10 cellular contexts compared by ENCODE assay signal in genomic region chr11:119341222-119342022, GRCh38. TPM values are rescaled to one million over a fixed set of nuclear protein-coding genes. Genes with fewer than 3 reads are reported as not detected.
DNase-seq lines count a peak whose midpoint lies in the region; ATAC-seq, FAIRE-seq and TF ChIP-seq lines count a peak whose summit lies in the region.
"Had no signal": no experiment of that assay in that cellular context is flagged by ENCODE, and none has a peak within 500 bp of the region (broad histone marks: within the 10 kb centered on the region; RNA-seq: fewer than 3 reads in every experiment).

No MANE protein-coding gene starts in this region.

- H3K9ac ChIP-seq in H9 (ENCODE audit: extremely low read depth, insufficient read length, low read length) (no peak overlapping the region), endothelial cell of umbilical vein (replicated peaks; ENCODE audit: extremely low read depth, insufficient read depth, low read length) (peak overlapping the region; percentile 75)

- peaks cover 33 to 47% of the 10 kb centered on the region in 2 experiments for H3K4me1 Mint-ChIP-seq in H9
- H3K4me1 Mint-ChIP-seq in activated T-cell treated with anti-CD3 and anti-CD28 coated beads, Interleukin-2, amount 50 U/mL, for 24 hours (ENCODE audit: low read depth), result peaks cover 27% of the 10 kb centered on the region

- H3K27ac Mint-ChIP-seq in H9, result no peak overlapping the region
- no peak overlapping the region for H3K27ac Mint-ChIP-seq in activated T-cell treated with anti-CD3 and anti-CD28 coated beads, Interleukin-2, amount 50 U/mL, for 24 hours
- H3K27ac Mint-ChIP-seq: stimulated activated naive CD8-positive, alpha-beta T cell treated with anti-CD3 and anti-CD28 coated beads, Interleukin-15, Interleukin-2, amounts not matched to agents 100 ng/mL and 50 ng/mL, for 24 hours had no signal

- H3K9me1 ChIP-seq in endothelial cell of umbilical vein (replicated peaks; ENCODE audit: control insufficient read depth, extremely low read depth, insufficient read depth, low read length), result no peaks in the 10 kb centered on the region

- no peaks in the 10 kb centered on the region for H3K36me3 ChIP-seq in endothelial cell of umbilical vein (ENCODE audit: control insufficient read depth in 2 of 2, extremely low read depth in 1 of 2, insufficient read depth in 2 of 2, low read length in 2 of 2)
- H3K36me3 ChIP-seq in HAP-1 (replicated peaks), result peaks cover 9% of the 10 kb centered on the region

- no peak overlapping the region for H3K27ac ChIP-seq in H9 (ENCODE audit: insufficient read length, low read depth, low read length)
- peak overlapping the region; percentile 67 for H3K27ac ChIP-seq in endothelial cell of umbilical vein (ENCODE audit: insufficient read depth, low read depth, low read length)

- in situ Hi-C loops in HAP-1 (cut with MboI; ENCODE audit: low sequenced_read_pairs), result no loop called here

- H3K4me1 ChIP-seq in H9 (ENCODE audit: insufficient read depth, low read length), result no peaks in the 10 kb centered on the region; the same call in 1 of the 2 replicates
- peaks cover 30% of the 10 kb centered on the region for H3K4me1 ChIP-seq in endothelial cell of umbilical vein (ENCODE audit: control insufficient read depth, extremely low read depth, insufficient read depth, low read length)
- H3K4me1 ChIP-seq in HAP-1, result peaks cover 11% of the 10 kb centered on the region

- no peak overlapping the region for H2BK120ac ChIP-seq in H9 (ENCODE audit: low read depth, low read length, poor library complexity, severe bottlenecking)

- H4K91ac ChIP-seq in H9 (ENCODE audit: insufficient read length, low read depth, low read length), result no peak overlapping the region

- no TSS peak for BruUV-seq in endothelial cell of umbilical vein (replicated peaks; lab: Mats Ljungman, UMichigan)

- no peak for ATAC-seq in GM19395 (IDR thresholded peaks at IDR 0.05; ENCODE audit: unreplicated experiment)

- H3K9me3 ChIP-seq in H9 (ENCODE audit: control insufficient read depth, low read depth, low read length) (no peaks in the 10 kb centered on the region), endothelial cell of umbilical vein (replicated peaks; ENCODE audit: control insufficient read depth, insufficient read depth, low read length) (no peaks in the 10 kb centered on the region), HAP-1 (no peaks in the 10 kb centered on the region)

- H4K5ac ChIP-seq in H9 (ENCODE audit: insufficient read length, low read depth, low read length), result no peak overlapping the region

- no peak overlapping the region for H2AFZ ChIP-seq in H9 (ENCODE audit: low read length)
- H2AFZ ChIP-seq in endothelial cell of umbilical vein (ENCODE audit: low read depth, low read length), result peak overlapping the region; percentile 14

- H2AK5ac ChIP-seq in H9 (ENCODE audit: insufficient read length, low read length), result no peak overlapping the region

- no peak overlapping the region for H3T11ph ChIP-seq in H9 (ENCODE audit: low read length)

- H2BK15ac ChIP-seq in H9 (ENCODE audit: low read depth, low read length), result no peak overlapping the region

- dilution Hi-C loops in endothelial cell of umbilical vein (cut with MboI; ENCODE audit: extremely low pct_ligation_motif_present, low sequenced_read_pairs), result no loop called here

- intact Hi-C loops in endothelial cell of umbilical vein (cut with micrococcal nuclease) (no loop called here), posterior vena cava (cut with DNase I) (loop anchor here in 1 of 2 donors (10.0 kb wide), 1 partner anchor 133 kb away; no protein-coding TSS in a partner anchor)

- H3K27me3 ChIP-seq in H9 (ENCODE audit: insufficient read depth, low read length) (peaks cover 16% of the 10 kb centered on the region), endothelial cell of umbilical vein (ENCODE audit: control insufficient read depth in 2 of 2, insufficient read depth in 2 of 2, low read length in 2 of 2) (no peaks in the 10 kb centered on the region), HAP-1 (ENCODE audit: low read depth) (no peaks in the 10 kb centered on the region)

- no peak overlapping the region for H4K8ac ChIP-seq in H9 (replicated peaks; ENCODE audit: insufficient read length, low read depth, low read length)

- TF ChIP-seq CTCF in H9 (conservative IDR thresholded peaks at IDR 0.05) (no peak), endothelial cell of umbilical vein (IDR thresholded peaks at IDR 0.05; ENCODE audit: extremely low read depth in 1 of 2, insufficient read depth in 1 of 2, low read depth in 1 of 2, low read length in 2 of 2) (no peak)

- CTCF ChIA-PET in endothelial cell of umbilical vein (lab: Charles Lee), result interaction anchor here (0.6 to 6.3 kb wide), 14 partner anchors 9 to 767 kb away, joined by 3 to 301 read pairs (median 12); partner anchors contain the start of genes ABCG4, CBL, MCAM and USP2

- H3K14ac ChIP-seq in H9 (ENCODE audit: insufficient read depth, low read length), result no peak overlapping the region

- no peak overlapping the region for H3K18ac ChIP-seq in H9 (ENCODE audit: insufficient read length, low read depth, low read length)

- no peak for FAIRE-seq in endothelial cell of umbilical vein (lab: Jason Lieb, UNC)

- H3K23me2 ChIP-seq in H9 (ENCODE audit: insufficient read length, low read depth, low read length, poor library complexity, severe bottlenecking), result peaks cover 19% of the 10 kb centered on the region

- no peak for TF ChIP-seq POLR2A in endothelial cell of umbilical vein (IDR thresholded peaks at IDR 0.05; ENCODE audit: low read depth, low read length)

- no peak overlapping the region for H2BK20ac ChIP-seq in H9 (ENCODE audit: low read depth, low read length, poor library complexity, severe bottlenecking)

- peaks cover 71% of the 10 kb centered on the region for H3K27me3 Mint-ChIP-seq in H9 (ENCODE audit: low read depth)
- peaks cover 57% of the 10 kb centered on the region for H3K27me3 Mint-ChIP-seq in activated T-cell treated with anti-CD3 and anti-CD28 coated beads, Interleukin-2, amount 50 U/mL, for 24 hours

- DNase-seq in H9 (peak; percentile 72), endothelial cell of umbilical vein (ENCODE audit: low read depth, low spot score) (no peak), posterior vena cava (ENCODE audit: low spot score) (peak; percentile 79), HAP-1 (ENCODE audit: low spot score in 2 of 2) (no peak)
- no peak for DNase-seq in activated T-cell treated with anti-CD3 and anti-CD28 coated beads, Interleukin-2, amount 50 U/mL, for 24 hours
- DNase-seq: NCI-H1417, occipital lobe, SW 1271 had no signal

- H3K79me1 ChIP-seq in H9 (ENCODE audit: insufficient read depth, low read depth, low read length, poor library complexity, severe bottlenecking), result no peaks in the 10 kb centered on the region

- H3K4me3 ChIP-seq in endothelial cell of umbilical vein (replicated peaks in 1 of 3; ENCODE audit: insufficient read depth in 1 of 3, low read depth in 1 of 3, low read length in 3 of 3) (peak overlapping the region in 1 of 3 experiments; percentile 1), HAP-1 (no peak overlapping the region)

- H3K4ac ChIP-seq in H9 (ENCODE audit: low read depth, low read length), result no peak overlapping the region

- POLR2A ChIA-PET in endothelial cell of umbilical vein (lab: Charles Lee), result interaction anchor here (0.7 to 1.6 kb wide), 5 partner anchors 14 to 294 kb away, joined by 4 to 12 read pairs (median 8); no protein-coding TSS in a partner anchor

- H3K36me3 Mint-ChIP-seq in H9 (ENCODE audit: insufficient read depth in 1 of 3, low read depth in 3 of 3), result peaks cover 3 to 10% (median 8%) of the 10 kb centered on the region in 3 experiments; a peak in 6 of 7 replicates
- H3K36me3 Mint-ChIP-seq in activated T-cell treated with anti-CD3 and anti-CD28 coated beads, Interleukin-2, amount 50 U/mL, for 24 hours (ENCODE audit: low read depth), result peaks cover 14% of the 10 kb centered on the region

- H3K4me3 Mint-ChIP-seq in H9, result peak overlapping the region; percentile 52 to 71
- no peak overlapping the region for H3K4me3 Mint-ChIP-seq in activated T-cell treated with anti-CD3 and anti-CD28 coated beads, Interleukin-2, amount 50 U/mL, for 24 hours
- H3K4me3 Mint-ChIP-seq: stimulated activated naive CD8-positive, alpha-beta T cell treated with anti-CD3 and anti-CD28 coated beads, Interleukin-15, Interleukin-2, amounts not matched to agents 100 ng/mL and 50 ng/mL, for 24 hours had no signal

- no peak overlapping the region for H3K23ac ChIP-seq in H9 (ENCODE audit: insufficient read length, low read depth, low read length)

- no peak overlapping the region for H3K56ac ChIP-seq in H9 (ENCODE audit: insufficient read length, low read depth, low read length)

- no CpG with 5 or more reads among the region's 16 CpGs for WGBS in H9 (ENCODE audit: extremely low coverage, insufficient read length, low lambda C conversion rate)

- H3K79me2 ChIP-seq in H9 (ENCODE audit: insufficient read depth, low read length), result no peaks in the 10 kb centered on the region
- H3K79me2 ChIP-seq in endothelial cell of umbilical vein (ENCODE audit: control insufficient read depth, insufficient read depth, low read length), result peaks cover 7% of the 10 kb centered on the region

- H2BK12ac ChIP-seq in H9 (ENCODE audit: insufficient read length, low read depth, low read length), result no peak overlapping the region

- H3K4me2 ChIP-seq in H9 (ENCODE audit: insufficient read depth, insufficient read length, low read length) (peak overlapping the region; percentile 56), endothelial cell of umbilical vein (ENCODE audit: insufficient read depth, low read length) (peak overlapping the region; percentile 12)

- no peaks in the 10 kb centered on the region for H4K20me1 ChIP-seq in H9 (ENCODE audit: control insufficient read depth, insufficient read depth, insufficient read length)
- no peaks in the 10 kb centered on the region for H4K20me1 ChIP-seq in endothelial cell of umbilical vein (replicated peaks; ENCODE audit: control insufficient read depth, extremely low read depth, insufficient read depth, low read length)

- H2BK5ac ChIP-seq in H9 (ENCODE audit: insufficient read length, low read length), result no peak overlapping the region

- H3K9me3 Mint-ChIP-seq in H9, result no peaks in the 10 kb centered on the region; a peak in 1 of 5 replicates
- H3K9me3 Mint-ChIP-seq in activated T-cell treated with anti-CD3 and anti-CD28 coated beads, Interleukin-2, amount 50 U/mL, for 24 hours, result no peaks in the 10 kb centered on the region
- H3K9me3 Mint-ChIP-seq: stimulated activated naive CD8-positive, alpha-beta T cell treated with anti-CD3 and anti-CD28 coated beads, Interleukin-15, Interleukin-2, amounts not matched to agents 100 ng/mL and 50 ng/mL, for 24 hours had no signal

RNA-seq across cellular contexts. Expression of gene C1QTNF5, which starts 0.7 kb away (rescaled TPM):
- total RNA-seq in H9 (2021), result 0.33 and 0.59 TPM in 2 replicates
- 126 and 130 TPM in 2 replicates for total RNA-seq in endothelial cell of umbilical vein
- 201 and 228 TPM in 2 replicates for polyA plus RNA-seq in endothelial cell of umbilical vein
- polyA plus RNA-seq in endothelial cell of umbilical vein (2011; cell fraction: cytosol; rRNA removed), result 125 and 160 TPM in 2 replicates
- 72.0 and 76.7 TPM in 2 replicates for polyA plus RNA-seq in endothelial cell of umbilical vein (2011; cell fraction: nucleus; rRNA removed)
- 98.8 and 155 TPM in 2 replicates for polyA plus RNA-seq in endothelial cell of umbilical vein (2012)
- polyA minus RNA-seq in endothelial cell of umbilical vein, result 59.9 and 63.7 TPM in 2 replicates
- not detected for polyA minus RNA-seq in endothelial cell of umbilical vein (2011; cell fraction: cytosol; rRNA and poly(A)+ RNA removed)
- polyA minus RNA-seq in endothelial cell of umbilical vein (2011; cell fraction: nucleus; rRNA and poly(A)+ RNA removed), result 11.6 and 24.3 TPM in 2 replicates
- total RNA-seq in posterior vena cava, result 10 to 100 TPM; 57.7 to 63.0 TPM

RNA-seq across cellular contexts. Expression of gene MFRP, which starts 5.1 kb away (rescaled TPM):
- total RNA-seq in H9 (2021), result not detected in 2 replicates
- not detected in 2 replicates for total RNA-seq in endothelial cell of umbilical vein
- polyA plus RNA-seq in endothelial cell of umbilical vein, result 0.03 and 0.08 TPM in 2 replicates
- 0.03 and 0.09 TPM in 2 replicates for polyA plus RNA-seq in endothelial cell of umbilical vein (2011; cell fraction: cytosol; rRNA removed)
- 0.04 TPM in 2 replicates for polyA plus RNA-seq in endothelial cell of umbilical vein (2011; cell fraction: nucleus; rRNA removed)
- not detected in 2 replicates for polyA plus RNA-seq in endothelial cell of umbilical vein (2012)
- 0.11 TPM in 1 of 2 replicates, not detected in the other for polyA minus RNA-seq in endothelial cell of umbilical vein
- polyA minus RNA-seq in endothelial cell of umbilical vein (2011; cell fraction: cytosol; rRNA and poly(A)+ RNA removed), result not detected
- not detected in 2 replicates for polyA minus RNA-seq in endothelial cell of umbilical vein (2011; cell fraction: nucleus; rRNA and poly(A)+ RNA removed)
- not detected for total RNA-seq in posterior vena cava
- total RNA-seq: occipital lobe had no signal

RNA-seq across cellular contexts. Expression of gene RNF26, which starts 7.1 kb away (rescaled TPM):
- total RNA-seq in H9 (2021) (56.2 and 57.6 TPM in 2 replicates), endothelial cell of umbilical vein (37.9 and 40.1 TPM in 2 replicates), posterior vena cava (10 to 100 TPM; 22.1 to 23.3 TPM)
- 41.6 and 43.8 TPM in 2 replicates for polyA plus RNA-seq in endothelial cell of umbilical vein
- polyA plus RNA-seq in endothelial cell of umbilical vein (2011; cell fraction: cytosol; rRNA removed), result 35.5 and 38.1 TPM in 2 replicates
- polyA plus RNA-seq in endothelial cell of umbilical vein (2011; cell fraction: nucleus; rRNA removed), result 15.7 and 17.7 TPM in 2 replicates
- polyA plus RNA-seq in endothelial cell of umbilical vein (2012), result 29.3 and 37.9 TPM in 2 replicates
- polyA minus RNA-seq in endothelial cell of umbilical vein, result 44.3 and 46.7 TPM in 2 replicates
- polyA minus RNA-seq in endothelial cell of umbilical vein (2011; cell fraction: cytosol; rRNA and poly(A)+ RNA removed), result 31.6 TPM
- polyA minus RNA-seq in endothelial cell of umbilical vein (2011; cell fraction: nucleus; rRNA and poly(A)+ RNA removed), result 16.9 and 20.4 TPM in 2 replicates

RNA-seq across cellular contexts. Expression of gene MCAM, which starts 24.5 kb away (rescaled TPM):
- 21.5 and 23.3 TPM in 2 replicates for total RNA-seq in H9 (2021)
- total RNA-seq in endothelial cell of umbilical vein, result 1,012 and 1,027 TPM in 2 replicates
- polyA plus RNA-seq in endothelial cell of umbilical vein, result 2,543 and 3,419 TPM in 2 replicates
- polyA plus RNA-seq in endothelial cell of umbilical vein (2011; cell fraction: cytosol; rRNA removed), result 1,288 and 1,700 TPM in 2 replicates
- polyA plus RNA-seq in endothelial cell of umbilical vein (2011; cell fraction: nucleus; rRNA removed), result 682 and 1,132 TPM in 2 replicates
- 548 and 754 TPM in 2 replicates for polyA plus RNA-seq in endothelial cell of umbilical vein (2012)
- 817 and 903 TPM in 2 replicates for polyA minus RNA-seq in endothelial cell of umbilical vein
- 69.6 TPM for polyA minus RNA-seq in endothelial cell of umbilical vein (2011; cell fraction: cytosol; rRNA and poly(A)+ RNA removed)
- polyA minus RNA-seq in endothelial cell of umbilical vein (2011; cell fraction: nucleus; rRNA and poly(A)+ RNA removed), result 242 and 367 TPM in 2 replicates
- total RNA-seq in posterior vena cava, result 100 to 1,000 TPM; 528 to 559 TPM

RNA-seq across cellular contexts. Expression of gene USP2, which starts 40.1 kb away (rescaled TPM):
- total RNA-seq in H9 (2021) (5.7 and 7.6 TPM in 2 replicates), endothelial cell of umbilical vein (1.1 and 1.2 TPM in 2 replicates), posterior vena cava (10 to 100 TPM; 10.4 to 17.3 TPM)
- 0.21 and 0.22 TPM in 2 replicates for polyA plus RNA-seq in endothelial cell of umbilical vein
- polyA plus RNA-seq in endothelial cell of umbilical vein (2011; cell fraction: cytosol; rRNA removed), result 0.27 and 0.30 TPM in 2 replicates
- polyA plus RNA-seq in endothelial cell of umbilical vein (2011; cell fraction: nucleus; rRNA removed), result 0.21 and 0.35 TPM in 2 replicates
- polyA plus RNA-seq in endothelial cell of umbilical vein (2012), result 0.64 and 1.2 TPM in 2 replicates
- polyA minus RNA-seq in endothelial cell of umbilical vein, result 0.45 and 0.53 TPM in 2 replicates
- polyA minus RNA-seq in endothelial cell of umbilical vein (2011; cell fraction: cytosol; rRNA and poly(A)+ RNA removed), result 1.7 TPM
- 0.29 and 0.67 TPM in 2 replicates for polyA minus RNA-seq in endothelial cell of umbilical vein (2011; cell fraction: nucleus; rRNA and poly(A)+ RNA removed)

Comparison
In these comparisons a context has a peak if more than half of its experiments do, and no peak if none do; other contexts are left out.
1. DNase-seq: peak in H9 (single experiment) and posterior vena cava (single experiment); none in endothelial cell of umbilical vein (single experiment), activated T-cell treated with anti-CD3 and anti-CD28 coated beads, Interleukin-2, amount 50 U/mL, for 24 hours (single experiment) and HAP-1 (0 of 2).
2. RNA of gene C1QTNF5, which starts 0.7 kb away (total RNA-seq): 126 to 130 TPM in endothelial cell of umbilical vein and 57.7 to 63.0 TPM in posterior vena cava; 0.33 to 0.59 TPM in H9; every median in the first group is over 10 times any median in the second.